In genomic region chr3:50481992-50482391, GRCh38 we compare ENCODE assay signal across 35 cellular contexts. TPM values are rescaled to one million over a fixed set of nuclear protein-coding genes. Genes with fewer than 3 reads are reported as not detected.
A peak's percentile ranks its signal among the peaks of the same experiment; 100 is the strongest.
DNase-seq lines count a peak whose midpoint lies in the region; ATAC-seq, FAIRE-seq and TF ChIP-seq lines count a peak whose summit lies in the region.
"Had no signal": no experiment of that assay in that cellular context is flagged by ENCODE, and none has a peak within 500 bp of the region (broad histone marks: within the 10 kb centered on the region; RNA-seq: fewer than 3 reads in every experiment).

No MANE protein-coding gene starts in this region.

- TF ChIP-seq EP300 in H1 (IDR thresholded peaks at IDR 0.05; ENCODE audit: borderline replicate concordance in 1 of 2, low read depth in 2 of 2, low read length in 2 of 2): no peak

- no peak overlapping the region for H4K5ac ChIP-seq in H1 (ENCODE audit: insufficient read length, low read depth, low read length)

- TF ChIP-seq CTCF in H1 (IDR thresholded peaks at IDR 0.05; ENCODE audit: control extremely low read depth in 1 of 3, insufficient read depth in 1 of 3, low read depth in 1 of 3, low read length in 3 of 3) (no peak), GM20000 (IDR thresholded peaks at IDR 0.05; ENCODE audit: extremely low read depth, missing control alignments) (no peak)

- H3K4ac ChIP-seq in H1 (replicated peaks; ENCODE audit: insufficient read length, low read depth, low read length): no peak overlapping the region

- TF ChIP-seq RAD21 in H1 (IDR thresholded peaks at IDR 0.05 in 1 of 2, conservative IDR thresholded peaks at IDR 0.05 in 1 of 2; ENCODE audit: low read depth in 2 of 2, low read length in 2 of 2): no peak

- DNase-seq in NCI-H1417 (lab: John Stamatoyannopoulos, UW) (peak; percentile 3 to 13 (median 7)), NCI-H1417 treated with DMSO at 0.1 percent for 48 hours (lab: John Stamatoyannopoulos, UW) (no peak), NCI-H2227 treated with DMSO at 0.1 percent for 48 hours (lab: John Stamatoyannopoulos, UW) (peak; percentile 9), H1 (ENCODE audit: low read depth in 1 of 2, low spot score in 2 of 2) (no peak), GM20000 (ENCODE audit: low spot score) (no peak), activated gamma-delta T cell (lab: John Stamatoyannopoulos, UW) (no peak)
- no peak for DNase-seq in naive thymus-derived CD8-positive, alpha-beta T cell
- DNase-seq in stimulated activated CD4-positive, alpha-beta T cell treated with anti-CD3 and anti-CD28 coated beads, Interleukin-2, amount 100 ng/mL, for 24 hours: no peak
- DNase-seq: activated CD4-positive, alpha-beta memory T cell treated with anti-CD3 and anti-CD28 coated beads for 36 hours; activated CD8-positive, alpha-beta memory T cell treated with anti-CD3 and anti-CD28 coated beads, Interleukin-2, amount 50 U/mL, for 48 hours; AML-193; CD8-positive, alpha-beta memory T cell; DND-41; IMR-90; kidney glomerular epithelial cell; mesenchymal stem cell; naive thymus-derived CD4-positive, alpha-beta T cell; NCI-H1436; NCI-H774; OCI-M1; retina; SHP77; stimulated activated CD4-positive, alpha-beta T cell treated with anti-CD3 and anti-CD28 coated beads, Interleukin-4, amount 100 ng/mL, for 1 hour; stimulated activated naive CD4-positive, alpha-beta T cell treated with Interleukin-2 at 50 U/mL for 16 hours; T-helper 9 cell; testis; uterus had no signal

- no peak for FAIRE-seq in H1 (lab: Jason Lieb, UNC)
- FAIRE-seq: A204.1, GM12878 had no signal

- no peaks in the 10 kb centered on the region for H3K9me3 Mint-ChIP-seq in naive thymus-derived CD8-positive, alpha-beta T cell
- H3K9me3 Mint-ChIP-seq: activated CD4-positive, alpha-beta memory T cell treated with anti-CD3 and anti-CD28 coated beads for 36 hours; activated T-helper 17 cell treated with anti-CD3 and anti-CD28 coated beads, Interleukin-2, amount 50 U/mL, for 72 hours; CD8-positive, alpha-beta memory T cell; dendritic cell treated with granulocyte-macrophage colony-stimulating factor and Interleukin-4, amounts not matched to agents 40 ng/mL and 50 ng/mL, for 4 days; naive thymus-derived CD4-positive, alpha-beta T cell had no signal

- H3K4me2 ChIP-seq in H1 (ENCODE audit: insufficient read depth in 1 of 2, low read depth in 2 of 2, low read length in 2 of 2): no peak overlapping the region

- H2AK5ac ChIP-seq in H1 (ENCODE audit: low read depth, low read length): no peak overlapping the region

- no peak overlapping the region for H2BK120ac ChIP-seq in H1 (replicated peaks; ENCODE audit: low read depth, low read length)

- no peaks in the 10 kb centered on the region; a peak in 1 of 7 replicates for H3K27me3 ChIP-seq in H1 (replicated peaks in 1 of 4; ENCODE audit: control insufficient read depth in 3 of 4, extremely low read depth in 1 of 4, insufficient read depth in 3 of 4, low read length in 3 of 4)
- H3K27me3 ChIP-seq: ascending aorta, testis, uterus had no signal

- H3K4me3 ChIP-seq in H1 (ENCODE audit: extremely low read depth in 1 of 4, insufficient read depth in 2 of 4, low read depth in 3 of 4, low read length in 4 of 4): no peak overlapping the region
- H3K4me3 ChIP-seq: ascending aorta, GM12878, HAP-1, testis, uterus had no signal

- no peaks in the 10 kb centered on the region for H3K23me2 ChIP-seq in H1 (ENCODE audit: low read depth, low read length)

- H2BK5ac ChIP-seq in H1 (ENCODE audit: low read depth, low read length): no peak overlapping the region

- no peaks in the 10 kb centered on the region for H3K27me3 Mint-ChIP-seq in naive thymus-derived CD8-positive, alpha-beta T cell
- H3K27me3 Mint-ChIP-seq: activated CD4-positive, alpha-beta memory T cell treated with anti-CD3 and anti-CD28 coated beads for 36 hours; activated naive CD8-positive, alpha-beta T cell; activated T-helper 17 cell treated with anti-CD3 and anti-CD28 coated beads, Interleukin-2, amount 50 U/mL, for 72 hours; dendritic cell treated with granulocyte-macrophage colony-stimulating factor and Interleukin-4, amounts not matched to agents 40 ng/mL and 50 ng/mL, for 4 days; naive thymus-derived CD4-positive, alpha-beta T cell had no signal

- WGBS in H1 (ENCODE audit: extremely low coverage in 1 of 2, insufficient coverage in 1 of 2, insufficient read length in 1 of 2, insufficient replicate concordance in 2 of 2, low coverage in 1 of 2, low lambda C conversion rate in 2 of 2, missing lambda C conversion rate in 1 of 2), 2 experiments: 79% methylated on average over 4 of the region's 4 CpGs; no CpG with 5 or more reads in 1 of the 2 experiments

- 0 out of 2 replicates have a peak, but pooled peaks cover 5% of the 10 kb centered on the region for H3K79me1 ChIP-seq in H1 (ENCODE audit: low read depth, low read length)

- TF ChIP-seq POLR2A in H1 (IDR thresholded peaks at IDR 0.05; ENCODE audit: control extremely low read depth in 1 of 2, low read depth in 2 of 2, low read length in 2 of 2): no peak

- no peaks in the 10 kb centered on the region for H3K36me3 ChIP-seq in H1 (ENCODE audit: control insufficient read depth in 2 of 4, insufficient read depth in 4 of 4, low read length in 3 of 4)
- H3K36me3 ChIP-seq: ascending aorta, HAP-1, uterus had no signal

- H3K18ac ChIP-seq in H1 (ENCODE audit: extremely low read depth, low read length): no peak overlapping the region

- no peak overlapping the region for H3K56ac ChIP-seq in H1 (replicated peaks; ENCODE audit: insufficient read length, low read depth, low read length)

- no peak overlapping the region for H3K4me3 Mint-ChIP-seq in naive thymus-derived CD8-positive, alpha-beta T cell
- H3K4me3 Mint-ChIP-seq: activated CD4-positive, alpha-beta memory T cell treated with anti-CD3 and anti-CD28 coated beads for 36 hours; activated naive CD8-positive, alpha-beta T cell; activated T-helper 17 cell treated with anti-CD3 and anti-CD28 coated beads, Interleukin-2, amount 50 U/mL, for 72 hours; dendritic cell treated with granulocyte-macrophage colony-stimulating factor and Interleukin-4, amounts not matched to agents 40 ng/mL and 50 ng/mL, for 4 days had no signal

- no peak overlapping the region for H4K8ac ChIP-seq in H1 (ENCODE audit: extremely low read depth, insufficient read depth, low read length)

- H2BK15ac ChIP-seq in H1 (ENCODE audit: low read length): no peak overlapping the region

- no peak overlapping the region for H2BK20ac ChIP-seq in H1 (ENCODE audit: low read length)

- 0 out of 2 replicates have a peak overlapping the region, but pooled peaks have one; percentile 17 for H2BK12ac ChIP-seq in H1 (ENCODE audit: low read depth, low read length)

- ATAC-seq in naive thymus-derived CD8-positive, alpha-beta T cell: no peak
- ATAC-seq: activated CD4-positive, CD25-positive, alpha-beta regulatory T cell treated with anti-CD3 and anti-CD28 coated beads, Interleukin-2, amount 50 U/mL, for 24 hours; activated T-helper 17 cell treated with anti-CD3 and anti-CD28 coated beads, Interleukin-2, amount 50 U/mL, for 72 hours; GM12878; naive thymus-derived CD4-positive, alpha-beta T cell had no signal

- H3K27ac Mint-ChIP-seq in naive thymus-derived CD8-positive, alpha-beta T cell: peak overlapping the region in 7 of 10 donors; percentile 14 to 83 (median 53)
- H3K27ac Mint-ChIP-seq: activated CD4-positive, alpha-beta memory T cell treated with anti-CD3 and anti-CD28 coated beads for 36 hours; activated naive CD8-positive, alpha-beta T cell; activated T-helper 17 cell treated with anti-CD3 and anti-CD28 coated beads, Interleukin-2, amount 50 U/mL, for 72 hours; dendritic cell treated with granulocyte-macrophage colony-stimulating factor and Interleukin-4, amounts not matched to agents 40 ng/mL and 50 ng/mL, for 4 days had no signal

- peaks cover 4 to 35% (median 19%) of the 10 kb centered on the region in 4 donors for H3K4me1 Mint-ChIP-seq in naive thymus-derived CD8-positive, alpha-beta T cell
- H3K4me1 Mint-ChIP-seq: activated T-helper 17 cell treated with anti-CD3 and anti-CD28 coated beads, Interleukin-2, amount 50 U/mL, for 72 hours had no signal

- H3K9ac ChIP-seq in H1 (replicated peaks in 1 of 4; ENCODE audit: extremely low read depth in 1 of 4, low read depth in 3 of 4, low read length in 3 of 4): no peak overlapping the region

- H2AFZ ChIP-seq in H1 (ENCODE audit: low read length): no peak overlapping the region

- H3K79me2 ChIP-seq in H1 (ENCODE audit: control insufficient read depth in 1 of 2, insufficient read depth in 2 of 2, low read length in 2 of 2): peaks cover 0 to 2% of the 10 kb centered on the region in 2 experiments; a peak in 1 of 4 replicates

- H3K14ac ChIP-seq in H1 (ENCODE audit: insufficient read length): no peak overlapping the region

- H3K9me3 ChIP-seq in H1 (ENCODE audit: insufficient read depth in 2 of 2, low read depth in 1 of 2, low read length in 1 of 2): no peaks in the 10 kb centered on the region
- H3K9me3 ChIP-seq: ascending aorta, HAP-1, testis, uterus had no signal

- CTCF ChIA-PET in H1 (lab: Charles Lee; ENCODE audit: partially characterized antibody): interaction anchor here (0.7 to 3.2 kb wide), 15 partner anchors 10 to 135 kb away, joined by 3 to 13 read pairs (median 4); partner anchors contain the start of gene CACNA2D2

- H3K27ac ChIP-seq in H1 (ENCODE audit: low read depth, low read length): no peak overlapping the region
- H3K27ac ChIP-seq: ascending aorta, testis, uterus had no signal

- H3K36me3 Mint-ChIP-seq in naive thymus-derived CD8-positive, alpha-beta T cell: no peaks in the 10 kb centered on the region
- H3K36me3 Mint-ChIP-seq: activated CD4-positive, alpha-beta memory T cell treated with anti-CD3 and anti-CD28 coated beads for 36 hours; activated naive CD8-positive, alpha-beta T cell; CD8-positive, alpha-beta memory T cell; naive thymus-derived CD4-positive, alpha-beta T cell had no signal

- H4K20me1 ChIP-seq in H1 (replicated peaks in 1 of 2; ENCODE audit: control insufficient read depth in 1 of 2, insufficient read depth in 2 of 2, low read length in 2 of 2): peaks cover 1 to 17% of the 10 kb centered on the region in 2 experiments

- POLR2A ChIA-PET in H1 (lab: Charles Lee; ENCODE audit: partially characterized antibody): interaction anchor here (2.1 kb wide), 1 partner anchor 9 kb away, joined by 7 read pairs; no protein-coding TSS in a partner anchor
- POLR2A ChIA-PET in naive thymus-derived CD8-positive, alpha-beta T cell (lab: Charles Lee): no interaction called here

- peaks cover 0 to 19% (median 9%) of the 10 kb centered on the region in 4 experiments; a peak in 5 of 7 replicates for H3K4me1 ChIP-seq in H1 (replicated peaks in 1 of 4; ENCODE audit: control insufficient read depth in 3 of 4, insufficient read depth in 4 of 4, low read length in 3 of 4)
- H3K4me1 ChIP-seq: ascending aorta, HAP-1, testis, uterus had no signal

- H4K91ac ChIP-seq in H1 (replicated peaks; ENCODE audit: insufficient read length, low read length): peak overlapping the region; percentile 6

- no peak overlapping the region for H3K23ac ChIP-seq in H1 (ENCODE audit: insufficient read length)

RNA-seq across cellular contexts. Expression of gene CACNA2D2, which starts 21.4 kb away (rescaled TPM):
- 14.0 and 14.1 TPM in 2 replicates for total RNA-seq in H1 (2021; fragmentation: NEBNext Ultra II Directional; extraction: Animal tissue kit (Norgen Biotek cat#: 25700))
- 24.9 and 25.0 TPM in 2 replicates for polyA plus RNA-seq in H1 (2011; rRNA removed)
- polyA plus RNA-seq in H1 (2011; cell fraction: cytosol; rRNA removed): 14.3 TPM
- polyA plus RNA-seq in H1 (2011; cell fraction: nucleus; rRNA removed): 43.9 TPM
- 16.0 to 28.5 TPM (median 22.8 TPM) in 4 replicates for polyA plus RNA-seq in H1 (2012, experiment 1 of 2)
- 13.3 TPM for polyA plus RNA-seq in H1 (2012, experiment 2 of 2)
- 16.1 TPM for polyA plus RNA-seq in H1 (2013, experiment 1 of 2)
- polyA plus RNA-seq in H1 (2013, experiment 2 of 2): 13.8 TPM
- polyA minus RNA-seq in H1 (2011; rRNA and poly(A)+ RNA removed): 16.8 and 18.9 TPM in 2 replicates
- polyA minus RNA-seq in H1 (2011; cell fraction: cytosol; rRNA and poly(A)+ RNA removed): 14.2 TPM
- 9.4 TPM for polyA minus RNA-seq in H1 (2011; cell fraction: nucleus; rRNA and poly(A)+ RNA removed)
- 1 to 10 TPM; 4.0 to 4.9 TPM for total RNA-seq in naive thymus-derived CD8-positive, alpha-beta T cell
- 1 to 10 TPM in 1 of 3 donors, under 1 TPM in 2; 0.40 to 1.5 (median 0.40) TPM for polyA plus RNA-seq in naive thymus-derived CD8-positive, alpha-beta T cell
- total RNA-seq: IMR-90 had no signal

Comparison
In these comparisons a context has a peak if more than half of its experiments do, and no peak if none do; other contexts are left out.
1. DNase-seq: peak in NCI-H1417 (3 of 3) and NCI-H2227 treated with DMSO at 0.1 percent for 48 hours (single experiment); none in NCI-H1417 treated with DMSO at 0.1 percent for 48 hours (single experiment), H1 (0 of 2), naive thymus-derived CD8-positive, alpha-beta T cell (0 of 10), GM20000 (single experiment), activated gamma-delta T cell (single experiment) and stimulated activated CD4-positive, alpha-beta T cell treated with anti-CD3 and anti-CD28 coated beads, Interleukin-2, amount 100 ng/mL, for 24 hours (0 of 2).